Comparison of ENCODE assay signal across 1 cellular context in the genomic region with DNA sequence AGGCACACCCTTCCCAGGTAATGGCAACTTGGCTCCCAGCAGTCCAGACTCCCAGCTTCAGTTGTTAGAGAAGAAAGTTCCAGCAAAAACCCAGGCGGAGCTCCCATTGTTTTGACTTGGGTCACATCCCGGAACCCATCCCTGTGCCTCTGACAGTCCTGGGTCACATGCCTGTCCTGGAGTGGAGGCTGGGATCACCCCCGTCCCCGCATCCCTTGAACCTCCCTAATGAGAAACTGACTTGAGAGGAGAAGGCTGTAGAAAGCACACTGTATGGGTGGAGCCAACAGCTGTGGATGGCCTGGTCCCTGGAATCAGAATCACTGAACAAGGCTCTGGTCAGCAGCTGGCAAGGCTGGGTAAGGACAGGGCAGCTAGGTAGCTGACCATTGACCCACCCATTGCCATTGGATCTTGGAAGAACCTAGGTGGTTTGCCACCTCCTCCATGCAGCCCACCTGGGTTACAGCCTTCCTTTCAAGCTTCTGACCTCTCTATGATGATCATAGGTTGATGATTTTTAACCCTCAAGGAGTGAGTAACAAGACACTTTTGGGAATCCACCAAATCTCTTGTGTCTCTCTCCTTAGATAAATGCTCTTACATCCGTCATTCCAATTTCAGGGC.
TF ChIP-seq lines count a peak whose summit lies in the region.

No MANE protein-coding gene starts in this region.

TF ChIP-seq in HepG2, 621 proteins besides CTCF, POLR2A, EP300 and RAD21:
- TF ChIP-seq POLR2G (IDR thresholded peaks at IDR 0.05; ENCODE audit: low read depth, low read length) = peak; percentile 43; the same call in 1 of the 2 replicates
- TF ChIP-seq, protein P1, sequence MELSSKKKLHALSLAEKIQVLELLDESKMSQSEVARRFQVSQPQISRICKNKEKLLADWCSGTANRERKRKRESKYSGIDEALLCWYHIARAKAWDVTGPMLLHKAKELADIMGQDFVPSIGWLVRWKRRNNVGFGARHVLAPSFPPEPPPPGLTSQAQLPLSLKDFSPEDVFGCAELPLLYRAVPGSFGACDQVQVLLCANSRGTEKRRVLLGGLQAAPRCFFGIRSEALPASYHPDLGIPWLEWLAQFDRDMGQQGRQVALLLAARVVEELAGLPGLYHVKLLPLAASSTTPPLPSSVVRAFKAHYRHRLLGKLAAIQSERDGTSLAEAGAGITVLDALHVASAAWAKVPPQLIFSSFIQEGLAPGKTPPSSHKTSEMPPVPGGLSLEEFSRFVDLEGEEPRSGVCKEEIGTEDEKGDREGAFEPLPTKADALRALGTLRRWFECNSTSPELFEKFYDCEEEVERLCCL (CRISPR knock-in tag; IDR thresholded peaks at IDR 0.05; ENCODE audit: borderline replicate concordance) = no peak
- no peak for TF ChIP-seq ZNF543 (CRISPR knock-in tag; IDR thresholded peaks at IDR 0.05)
- TF ChIP-seq AGO2 (optimal IDR thresholded peaks at IDR 0.05; ENCODE audit: low read depth, low read length) = peak; percentile 9
- TF ChIP-seq ZFP36 (IDR thresholded peaks at IDR 0.05; ENCODE audit: borderline replicate concordance, low read depth, low read length, partially characterized antibody) = peak; percentile 96
- no peak for TF ChIP-seq ZNF777 (CRISPR knock-in tag; IDR thresholded peaks at IDR 0.05)
- TF ChIP-seq RBM22 (optimal IDR thresholded peaks at IDR 0.05; ENCODE audit: low read length) = peak; percentile 95
- TF ChIP-seq, protein P2, sequence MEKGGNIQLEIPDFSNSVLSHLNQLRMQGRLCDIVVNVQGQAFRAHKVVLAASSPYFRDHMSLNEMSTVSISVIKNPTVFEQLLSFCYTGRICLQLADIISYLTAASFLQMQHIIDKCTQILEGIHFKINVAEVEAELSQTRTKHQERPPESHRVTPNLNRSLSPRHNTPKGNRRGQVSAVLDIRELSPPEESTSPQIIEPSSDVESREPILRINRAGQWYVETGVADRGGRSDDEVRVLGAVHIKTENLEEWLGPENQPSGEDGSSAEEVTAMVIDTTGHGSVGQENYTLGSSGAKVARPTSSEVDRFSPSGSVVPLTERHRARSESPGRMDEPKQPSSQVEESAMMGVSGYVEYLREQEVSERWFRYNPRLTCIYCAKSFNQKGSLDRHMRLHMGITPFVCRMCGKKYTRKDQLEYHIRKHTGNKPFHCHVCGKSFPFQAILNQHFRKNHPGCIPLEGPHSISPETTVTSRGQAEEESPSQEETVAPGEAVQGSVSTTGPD (CRISPR knock-in tag; IDR thresholded peaks at IDR 0.05) = no peak
